Comparison of ENCODE assay signal across 10 cellular contexts in the genomic region with DNA sequence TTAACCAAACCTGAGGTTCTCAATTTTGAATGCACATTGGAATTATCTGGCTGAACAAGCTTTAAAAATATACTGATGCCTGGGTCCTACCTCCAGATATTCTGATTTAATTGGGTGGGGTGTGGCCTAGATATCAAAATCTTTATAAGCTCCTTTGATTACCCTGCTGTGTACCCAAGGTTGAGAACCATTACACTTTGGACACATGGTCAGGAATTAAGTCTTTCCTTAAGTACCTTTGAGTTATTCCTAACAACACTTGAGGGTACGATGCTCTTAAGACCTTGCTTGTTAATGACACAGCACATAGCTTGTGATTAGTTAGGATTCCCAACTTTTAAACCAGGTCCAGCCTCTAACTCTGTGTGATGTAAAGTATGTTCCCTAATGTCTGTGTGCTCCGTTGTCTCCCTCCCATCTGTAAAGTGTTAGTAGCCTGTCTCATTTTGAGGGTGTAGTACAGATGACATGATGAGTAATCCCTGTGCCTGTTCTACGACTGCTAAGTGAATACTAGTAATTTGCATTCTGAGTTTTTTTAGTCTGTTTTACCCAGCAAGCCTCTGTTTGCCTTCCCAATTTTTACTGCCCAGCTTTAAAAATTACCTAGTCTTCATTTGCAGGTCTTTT.
DNase-seq lines count a peak whose midpoint lies in the region; ATAC-seq and TF ChIP-seq lines count a peak whose summit lies in the region.
"Had no signal": no experiment of that assay in that cellular context is flagged by ENCODE, and none has a peak within 500 bp of the region (broad histone marks: within the 10 kb centered on the region; RNA-seq: fewer than 3 reads in every experiment).

No MANE protein-coding gene starts in this region.

- no peak for TF ChIP-seq CTCF in H9 (conservative IDR thresholded peaks at IDR 0.05)

- H3K23me2 ChIP-seq in H9 (ENCODE audit: insufficient read length, low read depth, low read length, poor library complexity, severe bottlenecking) = no peaks in the 10 kb centered on the region

- H3K18ac ChIP-seq in H9 (ENCODE audit: insufficient read length, low read depth, low read length) = no peak overlapping the region

- H2BK20ac ChIP-seq in H9 (ENCODE audit: low read depth, low read length, poor library complexity, severe bottlenecking) = no peak overlapping the region

- no peaks in the 10 kb centered on the region for H3K79me2 ChIP-seq in H9 (ENCODE audit: insufficient read depth, low read length)

- no peak overlapping the region for H3T11ph ChIP-seq in H9 (ENCODE audit: low read length)

- H3K4me1 Mint-ChIP-seq in stimulated activated naive CD8-positive, alpha-beta T cell treated with anti-CD3 and anti-CD28 coated beads, Interleukin-15, Interleukin-2, amounts not matched to agents 100 ng/mL and 50 ng/mL, for 24 hours (ENCODE audit: low read depth) = peaks cover 40% of the 10 kb centered on the region
- H3K4me1 Mint-ChIP-seq in H9 = peaks cover 2 to 3% of the 10 kb centered on the region in 2 experiments; a peak in 3 of 4 replicates

- H2BK5ac ChIP-seq in H9 (ENCODE audit: insufficient read length, low read length) = no peak overlapping the region

- no peak overlapping the region for H4K91ac ChIP-seq in H9 (ENCODE audit: insufficient read length, low read depth, low read length)

- H2BK15ac ChIP-seq in H9 (ENCODE audit: low read depth, low read length) = no peak overlapping the region

- no peak overlapping the region for H2BK120ac ChIP-seq in H9 (ENCODE audit: low read depth, low read length, poor library complexity, severe bottlenecking)

- DNase-seq in activated CD4-positive, CD25-positive, alpha-beta regulatory T cell treated with anti-CD3 and anti-CD28 coated beads, Interleukin-2, amount 50 U/mL, for 72 hours = no peak
- peak; percentile 48 for DNase-seq in dedifferentiated amniotic fluid mesenchymal stem cell (ENCODE audit: extremely low spot score)
- DNase-seq in H9 = no peak
- DNase-seq in COR-L47 (lab: John Stamatoyannopoulos, UW) = no peak
- DNase-seq: GOT3, PC-9 had no signal

- no peaks in the 10 kb centered on the region for H3K4me1 ChIP-seq in H9 (ENCODE audit: insufficient read depth, low read length)

- H4K20me1 ChIP-seq in H9 (ENCODE audit: control insufficient read depth, insufficient read depth, insufficient read length) = no peaks in the 10 kb centered on the region

- H3K27ac Mint-ChIP-seq in stimulated activated naive CD8-positive, alpha-beta T cell treated with anti-CD3 and anti-CD28 coated beads, Interleukin-15, Interleukin-2, amounts not matched to agents 100 ng/mL and 50 ng/mL, for 24 hours = peak overlapping the region; percentile 13
- no peak overlapping the region for H3K27ac Mint-ChIP-seq in H9

- no peak overlapping the region for H4K8ac ChIP-seq in H9 (replicated peaks; ENCODE audit: insufficient read length, low read depth, low read length)

- H2AK5ac ChIP-seq in H9 (ENCODE audit: insufficient read length, low read length) = no peak overlapping the region

- H3K4me3 Mint-ChIP-seq in stimulated activated naive CD8-positive, alpha-beta T cell treated with anti-CD3 and anti-CD28 coated beads, Interleukin-15, Interleukin-2, amounts not matched to agents 100 ng/mL and 50 ng/mL, for 24 hours = no peak overlapping the region
- no peak overlapping the region for H3K4me3 Mint-ChIP-seq in H9

- H3K4me2 ChIP-seq in H9 (ENCODE audit: insufficient read depth, insufficient read length, low read length) = no peak overlapping the region
- H3K4me2 ChIP-seq: PC-9 had no signal

- H3K14ac ChIP-seq in H9 (ENCODE audit: insufficient read depth, low read length) = no peak overlapping the region

- no peaks in the 10 kb centered on the region for H3K27me3 Mint-ChIP-seq in stimulated activated naive CD8-positive, alpha-beta T cell treated with anti-CD3 and anti-CD28 coated beads, Interleukin-15, Interleukin-2, amounts not matched to agents 100 ng/mL and 50 ng/mL, for 24 hours
- H3K27me3 Mint-ChIP-seq in H9 (ENCODE audit: low read depth) = no peaks in the 10 kb centered on the region

- H3K36me3 Mint-ChIP-seq in stimulated activated naive CD8-positive, alpha-beta T cell treated with anti-CD3 and anti-CD28 coated beads, Interleukin-15, Interleukin-2, amounts not matched to agents 100 ng/mL and 50 ng/mL, for 24 hours (ENCODE audit: low read depth) = peaks cover 51% of the 10 kb centered on the region
- H3K36me3 Mint-ChIP-seq in H9 (ENCODE audit: insufficient read depth in 1 of 3, low read depth in 3 of 3) = peaks cover 0 to 10% (median 8%) of the 10 kb centered on the region in 3 experiments; a peak in 4 of 7 replicates

- no peak overlapping the region for H3K23ac ChIP-seq in H9 (ENCODE audit: insufficient read length, low read depth, low read length)

- no peak overlapping the region for H3K56ac ChIP-seq in H9 (ENCODE audit: insufficient read length, low read depth, low read length)

- no peaks in the 10 kb centered on the region for H3K9me3 ChIP-seq in H9 (ENCODE audit: control insufficient read depth, low read depth, low read length)

- ATAC-seq in activated CD4-positive, CD25-positive, alpha-beta regulatory T cell treated with anti-CD3 and anti-CD28 coated beads, Interleukin-2, amount 50 U/mL, for 24 hours = peak; percentile 84 to 90
- ATAC-seq in HG03378 (IDR thresholded peaks at IDR 0.05; ENCODE audit: unreplicated experiment) (peak; percentile 75), HG03097 (IDR thresholded peaks at IDR 0.05; ENCODE audit: low FRiP score, unreplicated experiment) (no peak)

- no peaks in the 10 kb centered on the region for H3K27me3 ChIP-seq in H9 (ENCODE audit: insufficient read depth, low read length)

- no peak overlapping the region for H3K4ac ChIP-seq in H9 (ENCODE audit: low read depth, low read length)

- H3K9ac ChIP-seq in H9 (ENCODE audit: extremely low read depth, insufficient read length, low read length) = no peak overlapping the region

- H3K9me3 Mint-ChIP-seq in stimulated activated naive CD8-positive, alpha-beta T cell treated with anti-CD3 and anti-CD28 coated beads, Interleukin-15, Interleukin-2, amounts not matched to agents 100 ng/mL and 50 ng/mL, for 24 hours = no peaks in the 10 kb centered on the region
- H3K9me3 Mint-ChIP-seq in H9 = no peaks in the 10 kb centered on the region

- H3K79me1 ChIP-seq in H9 (ENCODE audit: insufficient read depth, low read depth, low read length, poor library complexity, severe bottlenecking) = no peaks in the 10 kb centered on the region

- H2BK12ac ChIP-seq in H9 (ENCODE audit: insufficient read length, low read depth, low read length) = no peak overlapping the region

- H4K5ac ChIP-seq in H9 (ENCODE audit: insufficient read length, low read depth, low read length) = no peak overlapping the region

- no CpG with 5 or more reads among the region's 3 CpGs for WGBS in H9 (ENCODE audit: extremely low coverage, insufficient read length, low lambda C conversion rate)

- H3K27ac ChIP-seq in H9 (ENCODE audit: insufficient read length, low read depth, low read length) = no peak overlapping the region
- H3K27ac ChIP-seq: PC-9 had no signal

- no peak overlapping the region for H2AFZ ChIP-seq in H9 (ENCODE audit: low read length)
- H2AFZ ChIP-seq: PC-9 had no signal
